2 cellular contexts compared by ENCODE assay signal in genomic region chr19:3482507-3483225, GRCh38.
TF ChIP-seq lines count a peak whose summit lies in the region.

No MANE protein-coding gene starts in this region.

TF ChIP-seq in SK-N-SH, 30 proteins besides CTCF, POLR2A, EP300 and RAD21 (continued from another document):
- no peak for TF ChIP-seq ZBTB33 (IDR thresholded peaks at IDR 0.05; ENCODE audit: borderline replicate concordance, low read depth)
- no peak for TF ChIP-seq SIN3A (IDR thresholded peaks at IDR 0.05; ENCODE audit: borderline replicate concordance, low read depth, low read length)
- TF ChIP-seq RXRA (IDR thresholded peaks at IDR 0.05; ENCODE audit: borderline replicate concordance, low read depth), result no peak
- no peak for TF ChIP-seq MAX (IDR thresholded peaks at IDR 0.05; ENCODE audit: low read depth)
- no peak for TF ChIP-seq GATA2 (CRISPR knock-in tag; IDR thresholded peaks at IDR 0.05)
TF ChIP-seq in SK-N-SH: peak in this region for 0.

TF ChIP-seq in SK-N-SH treated with all-trans-retinoic acid at 6 μM for 48 hours, 23 proteins besides CTCF, POLR2A, EP300 and RAD21 (continued from another document):
- no peak for TF ChIP-seq PATZ1 (CRISPR knock-in tag; IDR thresholded peaks at IDR 0.05; ENCODE audit: borderline replicate concordance)
- no peak for TF ChIP-seq CSDC2 (CRISPR knock-in tag; IDR thresholded peaks at IDR 0.05)
- TF ChIP-seq ZC3H10 (CRISPR knock-in tag; IDR thresholded peaks at IDR 0.05), result no peak
- no peak for TF ChIP-seq TSHZ2 (CRISPR knock-in tag; IDR thresholded peaks at IDR 0.05)
- no peak for TF ChIP-seq ZNF565 (CRISPR knock-in tag; conservative IDR thresholded peaks at IDR 0.05; ENCODE audit: low read depth)
- no peak for TF ChIP-seq CREB5 (CRISPR knock-in tag; IDR thresholded peaks at IDR 0.05; ENCODE audit: low read depth)
- no peak for TF ChIP-seq SNAI2 (CRISPR knock-in tag; IDR thresholded peaks at IDR 0.05)
- TF ChIP-seq ISL1 (CRISPR knock-in tag; IDR thresholded peaks at IDR 0.05), result no peak
- TF ChIP-seq CSRNP3 (CRISPR knock-in tag; IDR thresholded peaks at IDR 0.05), result no peak
- TF ChIP-seq ZNF70 (CRISPR knock-in tag; IDR thresholded peaks at IDR 0.05), result no peak
- no peak for TF ChIP-seq PPARA (CRISPR knock-in tag; IDR thresholded peaks at IDR 0.05; ENCODE audit: borderline replicate concordance)
- TF ChIP-seq RARB (CRISPR knock-in tag; IDR thresholded peaks at IDR 0.05), result no peak
- TF ChIP-seq TOX (CRISPR knock-in tag; IDR thresholded peaks at IDR 0.05; ENCODE audit: borderline replicate concordance), result no peak
